Comparison of ENCODE assay signal across 1 cellular context in the genomic region with DNA sequence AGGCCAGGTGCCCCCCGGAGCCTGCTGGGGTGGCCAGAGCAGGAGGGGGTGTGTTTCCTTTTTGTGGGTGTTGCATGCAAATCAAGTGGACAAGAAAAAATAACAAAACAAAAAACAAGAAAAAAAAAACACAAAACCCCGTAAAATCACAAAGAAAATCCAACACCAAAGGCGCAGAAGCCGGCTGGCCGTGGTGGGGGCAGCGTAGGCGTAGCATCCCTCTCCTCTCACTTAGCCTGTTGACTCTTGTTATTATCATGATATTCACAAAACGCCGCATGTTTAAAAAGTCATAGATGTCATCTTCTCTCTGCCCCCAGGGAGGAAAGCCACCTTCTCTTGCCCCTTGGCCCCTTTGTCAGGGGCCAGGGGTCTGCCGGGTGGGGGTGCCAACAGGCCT.
TF ChIP-seq lines count a peak whose summit lies in the region.

No MANE protein-coding gene starts in this region.

TF ChIP-seq in GM12878, 131 proteins besides CTCF, POLR2A, EP300 and RAD21:
- TF ChIP-seq CBX3 (IDR thresholded peaks at IDR 0.05; ENCODE audit: borderline replicate concordance, low read depth): no peak
- TF ChIP-seq, protein P1, sequence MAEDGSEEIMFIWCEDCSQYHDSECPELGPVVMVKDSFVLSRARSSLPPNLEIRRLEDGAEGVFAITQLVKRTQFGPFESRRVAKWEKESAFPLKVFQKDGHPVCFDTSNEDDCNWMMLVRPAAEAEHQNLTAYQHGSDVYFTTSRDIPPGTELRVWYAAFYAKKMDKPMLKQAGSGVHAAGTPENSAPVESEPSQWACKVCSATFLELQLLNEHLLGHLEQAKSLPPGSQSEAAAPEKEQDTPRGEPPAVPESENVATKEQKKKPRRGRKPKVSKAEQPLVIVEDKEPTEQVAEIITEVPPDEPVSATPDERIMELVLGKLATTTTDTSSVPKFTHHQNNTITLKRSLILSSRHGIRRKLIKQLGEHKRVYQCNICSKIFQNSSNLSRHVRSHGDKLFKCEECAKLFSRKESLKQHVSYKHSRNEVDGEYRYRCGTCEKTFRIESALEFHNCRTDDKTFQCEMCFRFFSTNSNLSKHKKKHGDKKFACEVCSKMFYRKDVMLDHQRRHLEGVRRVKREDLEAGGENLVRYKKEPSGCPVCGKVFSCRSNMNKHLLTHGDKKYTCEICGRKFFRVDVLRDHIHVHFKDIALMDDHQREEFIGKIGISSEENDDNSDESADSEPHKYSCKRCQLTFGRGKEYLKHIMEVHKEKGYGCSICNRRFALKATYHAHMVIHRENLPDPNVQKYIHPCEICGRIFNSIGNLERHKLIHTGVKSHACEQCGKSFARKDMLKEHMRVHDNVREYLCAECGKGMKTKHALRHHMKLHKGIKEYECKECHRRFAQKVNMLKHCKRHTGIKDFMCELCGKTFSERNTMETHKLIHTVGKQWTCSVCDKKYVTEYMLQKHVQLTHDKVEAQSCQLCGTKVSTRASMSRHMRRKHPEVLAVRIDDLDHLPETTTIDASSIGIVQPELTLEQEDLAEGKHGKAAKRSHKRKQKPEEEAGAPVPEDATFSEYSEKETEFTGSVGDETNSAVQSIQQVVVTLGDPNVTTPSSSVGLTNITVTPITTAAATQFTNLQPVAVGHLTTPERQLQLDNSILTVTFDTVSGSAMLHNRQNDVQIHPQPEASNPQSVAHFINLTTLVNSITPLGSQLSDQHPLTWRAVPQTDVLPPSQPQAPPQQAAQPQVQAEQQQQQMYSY (CRISPR knock-in tag; IDR thresholded peaks at IDR 0.05): no peak
- TF ChIP-seq ZZZ3 (IDR thresholded peaks at IDR 0.05; ENCODE audit: control insufficient read depth, insufficient read length, low read depth): no peak
- TF ChIP-seq HDAC6 (IDR thresholded peaks at IDR 0.05; ENCODE audit: unreplicated experiment): no peak
- TF ChIP-seq NR2C2 (IDR thresholded peaks at IDR 0.05; ENCODE audit: borderline replicate concordance, control insufficient read depth, insufficient read length, low read depth): no peak
- no peak for TF ChIP-seq ZNF622 (IDR thresholded peaks at IDR 0.05)
- TF ChIP-seq, protein P2, sequence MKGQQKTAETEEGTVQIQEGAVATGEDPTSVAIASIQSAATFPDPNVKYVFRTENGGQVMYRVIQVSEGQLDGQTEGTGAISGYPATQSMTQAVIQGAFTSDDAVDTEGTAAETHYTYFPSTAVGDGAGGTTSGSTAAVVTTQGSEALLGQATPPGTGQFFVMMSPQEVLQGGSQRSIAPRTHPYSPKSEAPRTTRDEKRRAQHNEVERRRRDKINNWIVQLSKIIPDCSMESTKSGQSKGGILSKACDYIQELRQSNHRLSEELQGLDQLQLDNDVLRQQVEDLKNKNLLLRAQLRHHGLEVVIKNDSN (IDR thresholded peaks at IDR 0.05; ENCODE audit: borderline replicate concordance, extremely low read length, insufficient read depth, low read depth, low read length): no peak
- TF ChIP-seq, protein P3, sequence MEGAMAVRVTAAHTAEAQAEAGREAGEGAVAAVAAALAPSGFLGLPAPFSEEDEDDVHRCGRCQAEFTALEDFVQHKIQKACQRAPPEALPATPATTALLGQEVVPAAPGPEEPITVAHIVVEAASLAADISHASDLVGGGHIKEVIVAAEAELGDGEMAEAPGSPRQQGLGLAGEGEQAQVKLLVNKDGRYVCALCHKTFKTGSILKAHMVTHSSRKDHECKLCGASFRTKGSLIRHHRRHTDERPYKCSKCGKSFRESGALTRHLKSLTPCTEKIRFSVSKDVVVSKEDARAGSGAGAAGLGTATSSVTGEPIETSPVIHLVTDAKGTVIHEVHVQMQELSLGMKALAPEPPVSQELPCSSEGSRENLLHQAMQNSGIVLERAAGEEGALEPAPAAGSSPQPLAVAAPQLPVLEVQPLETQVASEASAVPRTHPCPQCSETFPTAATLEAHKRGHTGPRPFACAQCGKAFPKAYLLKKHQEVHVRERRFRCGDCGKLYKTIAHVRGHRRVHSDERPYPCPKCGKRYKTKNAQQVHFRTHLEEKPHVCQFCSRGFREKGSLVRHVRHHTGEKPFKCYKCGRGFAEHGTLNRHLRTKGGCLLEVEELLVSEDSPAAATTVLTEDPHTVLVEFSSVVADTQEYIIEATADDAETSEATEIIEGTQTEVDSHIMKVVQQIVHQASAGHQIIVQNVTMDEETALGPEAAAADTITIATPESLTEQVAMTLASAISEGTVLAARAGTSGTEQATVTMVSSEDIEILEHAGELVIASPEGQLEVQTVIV (IDR thresholded peaks at IDR 0.05; ENCODE audit: borderline replicate concordance, partially characterized antibody): no peak
- TF ChIP-seq CBFB (IDR thresholded peaks at IDR 0.05; ENCODE audit: low read depth): no peak
TF ChIP-seq in GM12878: peak in this region for 0.
